In the genomic region with DNA sequence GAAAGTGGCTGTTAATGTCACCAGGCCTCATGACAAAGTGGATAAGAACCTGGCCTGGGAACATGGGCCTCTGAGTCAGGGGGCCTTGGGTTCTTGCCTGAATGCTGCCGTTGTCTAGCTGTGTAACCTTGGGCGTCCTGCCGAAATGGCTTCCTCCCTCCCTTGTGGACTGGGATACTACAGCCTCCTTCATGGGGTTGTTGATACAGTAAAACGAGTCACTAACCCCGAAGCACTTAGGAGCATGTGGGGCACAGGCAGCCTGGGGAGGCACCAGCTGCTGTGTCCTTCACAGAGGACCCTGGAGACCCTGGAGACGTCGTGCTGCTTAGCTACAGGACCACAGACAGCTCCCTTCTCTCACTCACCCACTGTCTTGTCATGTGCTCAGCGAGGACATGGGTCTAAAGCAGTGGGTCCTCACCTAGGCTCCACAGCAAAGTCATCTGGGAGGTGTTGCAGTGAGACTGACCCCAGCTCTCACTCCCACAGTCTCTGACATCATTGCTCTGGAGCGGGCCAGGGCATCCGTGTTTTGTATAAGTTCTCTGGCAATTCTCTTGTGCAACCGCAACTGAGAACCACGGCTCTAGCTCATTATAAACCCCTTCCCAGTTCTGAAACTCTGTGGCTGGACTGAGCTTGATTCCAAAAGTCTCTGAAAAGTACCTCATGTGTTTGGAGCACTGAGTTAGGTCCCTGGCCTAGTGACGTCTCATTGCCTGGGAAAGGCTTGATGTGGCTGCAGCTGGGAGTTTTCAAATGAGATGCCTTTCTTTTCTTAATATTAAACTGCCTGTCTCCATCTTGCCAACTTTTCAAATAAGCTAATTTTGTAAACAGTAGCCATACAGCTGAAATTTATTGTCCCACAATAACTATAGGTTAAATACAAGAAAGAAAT, we compare ENCODE assay signal across 1 cellular context.
TF ChIP-seq lines count a peak whose summit lies in the region.

No MANE protein-coding gene starts in this region.

TF ChIP-seq in HepG2, 621 proteins besides CTCF, POLR2A, EP300 and RAD21 (continued from another document and continues in another):
- TF ChIP-seq, protein P1, sequence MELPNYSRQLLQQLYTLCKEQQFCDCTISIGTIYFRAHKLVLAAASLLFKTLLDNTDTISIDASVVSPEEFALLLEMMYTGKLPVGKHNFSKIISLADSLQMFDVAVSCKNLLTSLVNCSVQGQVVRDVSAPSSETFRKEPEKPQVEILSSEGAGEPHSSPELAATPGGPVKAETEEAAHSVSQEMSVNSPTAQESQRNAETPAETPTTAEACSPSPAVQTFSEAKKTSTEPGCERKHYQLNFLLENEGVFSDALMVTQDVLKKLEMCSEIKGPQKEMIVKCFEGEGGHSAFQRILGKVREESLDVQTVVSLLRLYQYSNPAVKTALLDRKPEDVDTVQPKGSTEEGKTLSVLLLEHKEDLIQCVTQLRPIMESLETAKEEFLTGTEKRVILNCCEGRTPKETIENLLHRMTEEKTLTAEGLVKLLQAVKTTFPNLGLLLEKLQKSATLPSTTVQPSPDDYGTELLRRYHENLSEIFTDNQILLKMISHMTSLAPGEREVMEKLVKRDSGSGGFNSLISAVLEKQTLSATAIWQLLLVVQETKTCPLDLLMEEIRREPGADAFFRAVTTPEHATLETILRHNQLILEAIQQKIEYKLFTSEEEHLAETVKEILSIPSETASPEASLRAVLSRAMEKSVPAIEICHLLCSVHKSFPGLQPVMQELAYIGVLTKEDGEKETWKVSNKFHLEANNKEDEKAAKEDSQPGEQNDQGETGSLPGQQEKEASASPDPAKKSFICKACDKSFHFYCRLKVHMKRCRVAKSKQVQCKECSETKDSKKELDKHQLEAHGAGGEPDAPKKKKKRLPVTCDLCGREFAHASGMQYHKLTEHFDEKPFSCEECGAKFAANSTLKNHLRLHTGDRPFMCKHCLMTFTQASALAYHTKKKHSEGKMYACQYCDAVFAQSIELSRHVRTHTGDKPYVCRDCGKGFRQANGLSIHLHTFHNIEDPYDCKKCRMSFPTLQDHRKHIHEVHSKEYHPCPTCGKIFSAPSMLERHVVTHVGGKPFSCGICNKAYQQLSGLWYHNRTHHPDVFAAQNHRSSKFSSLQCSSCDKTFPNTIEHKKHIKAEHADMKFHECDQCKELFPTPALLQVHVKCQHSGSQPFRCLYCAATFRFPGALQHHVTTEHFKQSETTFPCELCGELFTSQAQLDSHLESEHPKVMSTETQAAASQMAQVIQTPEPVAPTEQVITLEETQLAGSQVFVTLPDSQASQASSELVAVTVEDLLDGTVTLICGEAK (IDR thresholded peaks at IDR 0.05) = no peak
- TF ChIP-seq, protein P1 (CRISPR knock-in tag; IDR thresholded peaks at IDR 0.05) = 0 out of 2 replicates have a peak, but pooled peaks have one; percentile 18
- TF ChIP-seq, protein P2, sequence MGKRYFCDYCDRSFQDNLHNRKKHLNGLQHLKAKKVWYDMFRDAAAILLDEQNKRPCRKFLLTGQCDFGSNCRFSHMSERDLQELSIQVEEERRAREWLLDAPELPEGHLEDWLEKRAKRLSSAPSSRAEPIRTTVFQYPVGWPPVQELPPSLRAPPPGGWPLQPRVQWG (CRISPR knock-in tag; IDR thresholded peaks at IDR 0.05; ENCODE audit: borderline replicate concordance, low read depth) = no peak
- TF ChIP-seq ZMYM2 (CRISPR knock-in tag; IDR thresholded peaks at IDR 0.05) (0 out of 2 replicates have a peak, but pooled peaks have one; percentile 31), SOX5 (CRISPR knock-in tag; IDR thresholded peaks at IDR 0.05; ENCODE audit: borderline replicate concordance) (peak; percentile 10; the same call in 1 of the 2 replicates), ZNF432 (CRISPR knock-in tag; IDR thresholded peaks at IDR 0.05; ENCODE audit: borderline replicate concordance) (no peak), NR2F6 (IDR thresholded peaks at IDR 0.05) (no peak), NR2F6 (CRISPR knock-in tag; IDR thresholded peaks at IDR 0.05) (no peak), PHB2 (IDR thresholded peaks at IDR 0.05; ENCODE audit: partially characterized antibody) (no peak), CEBPB (IDR thresholded peaks at IDR 0.05; ENCODE audit: borderline replicate concordance, low read depth, low read length) (peak; percentile 55; the same call in 1 of the 2 replicates), MYC (CRISPR knock-in tag; IDR thresholded peaks at IDR 0.05; ENCODE audit: borderline replicate concordance) (peak; percentile 53; the same call in 1 of the 2 replicates), ZNF496 (CRISPR knock-in tag; IDR thresholded peaks at IDR 0.05; ENCODE audit: insufficient replicate concordance) (no peak), HDAC1 (CRISPR knock-in tag; IDR thresholded peaks at IDR 0.05) (0 out of 2 replicates have a peak, but pooled peaks have one; percentile 23), ADNP (CRISPR knock-in tag; IDR thresholded peaks at IDR 0.05) (no peak), FOXA3 (CRISPR knock-in tag; IDR thresholded peaks at IDR 0.05) (0 out of 2 replicates have a peak, but pooled peaks have one; percentile 31), ETV5 (CRISPR knock-in tag; IDR thresholded peaks at IDR 0.05; ENCODE audit: borderline replicate concordance) (peak; percentile 9; the same call in 1 of the 2 replicates), ZNF652 (CRISPR knock-in tag; IDR thresholded peaks at IDR 0.05; ENCODE audit: borderline replicate concordance, low read depth) (no peak), ZNF788 (CRISPR knock-in tag; IDR thresholded peaks at IDR 0.05; ENCODE audit: borderline replicate concordance) (no peak), KDM4B (CRISPR knock-in tag; IDR thresholded peaks at IDR 0.05) (0 out of 2 replicates have a peak, but pooled peaks have one; percentile 24), KDM5B (CRISPR knock-in tag; IDR thresholded peaks at IDR 0.05; ENCODE audit: borderline replicate concordance) (peak; percentile 43; the same call in 1 of the 2 replicates)
- TF ChIP-seq, protein P3, sequence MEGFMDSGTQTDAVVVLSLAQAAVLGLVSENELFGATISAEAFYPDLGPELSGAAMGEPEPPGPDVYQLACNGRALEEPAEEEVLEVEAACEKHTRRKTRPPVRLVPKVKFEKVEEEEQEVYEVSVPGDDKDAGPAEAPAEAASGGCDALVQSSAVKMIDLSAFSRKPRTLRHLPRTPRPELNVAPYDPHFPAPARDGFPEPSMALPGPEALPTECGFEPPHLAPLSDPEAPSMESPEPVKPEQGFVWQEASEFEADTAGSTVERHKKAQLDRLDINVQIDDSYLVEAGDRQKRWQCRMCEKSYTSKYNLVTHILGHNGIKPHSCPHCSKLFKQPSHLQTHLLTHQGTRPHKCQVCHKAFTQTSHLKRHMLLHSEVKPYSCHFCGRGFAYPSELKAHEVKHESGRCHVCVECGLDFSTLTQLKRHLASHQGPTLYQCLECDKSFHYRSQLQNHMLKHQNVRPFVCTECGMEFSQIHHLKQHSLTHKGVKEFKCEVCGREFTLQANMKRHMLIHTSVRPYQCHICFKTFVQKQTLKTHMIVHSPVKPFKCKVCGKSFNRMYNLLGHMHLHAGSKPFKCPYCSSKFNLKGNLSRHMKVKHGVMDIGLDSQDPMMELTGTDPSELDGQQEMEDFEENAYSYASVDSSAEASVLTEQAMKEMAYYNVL (CRISPR knock-in tag; IDR thresholded peaks at IDR 0.05; ENCODE audit: borderline replicate concordance) = 0 out of 2 replicates have a peak, but pooled peaks have one; percentile 15
- TF ChIP-seq, protein P4, sequence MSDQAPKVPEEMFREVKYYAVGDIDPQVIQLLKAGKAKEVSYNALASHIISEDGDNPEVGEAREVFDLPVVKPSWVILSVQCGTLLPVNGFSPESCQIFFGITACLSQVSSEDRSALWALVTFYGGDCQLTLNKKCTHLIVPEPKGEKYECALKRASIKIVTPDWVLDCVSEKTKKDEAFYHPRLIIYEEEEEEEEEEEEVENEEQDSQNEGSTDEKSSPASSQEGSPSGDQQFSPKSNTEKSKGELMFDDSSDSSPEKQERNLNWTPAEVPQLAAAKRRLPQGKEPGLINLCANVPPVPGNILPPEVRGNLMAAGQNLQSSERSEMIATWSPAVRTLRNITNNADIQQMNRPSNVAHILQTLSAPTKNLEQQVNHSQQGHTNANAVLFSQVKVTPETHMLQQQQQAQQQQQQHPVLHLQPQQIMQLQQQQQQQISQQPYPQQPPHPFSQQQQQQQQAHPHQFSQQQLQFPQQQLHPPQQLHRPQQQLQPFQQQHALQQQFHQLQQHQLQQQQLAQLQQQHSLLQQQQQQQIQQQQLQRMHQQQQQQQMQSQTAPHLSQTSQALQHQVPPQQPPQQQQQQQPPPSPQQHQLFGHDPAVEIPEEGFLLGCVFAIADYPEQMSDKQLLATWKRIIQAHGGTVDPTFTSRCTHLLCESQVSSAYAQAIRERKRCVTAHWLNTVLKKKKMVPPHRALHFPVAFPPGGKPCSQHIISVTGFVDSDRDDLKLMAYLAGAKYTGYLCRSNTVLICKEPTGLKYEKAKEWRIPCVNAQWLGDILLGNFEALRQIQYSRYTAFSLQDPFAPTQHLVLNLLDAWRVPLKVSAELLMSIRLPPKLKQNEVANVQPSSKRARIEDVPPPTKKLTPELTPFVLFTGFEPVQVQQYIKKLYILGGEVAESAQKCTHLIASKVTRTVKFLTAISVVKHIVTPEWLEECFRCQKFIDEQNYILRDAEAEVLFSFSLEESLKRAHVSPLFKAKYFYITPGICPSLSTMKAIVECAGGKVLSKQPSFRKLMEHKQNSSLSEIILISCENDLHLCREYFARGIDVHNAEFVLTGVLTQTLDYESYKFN (CRISPR knock-in tag; conservative IDR thresholded peaks at IDR 0.05) = 0 out of 2 replicates have a peak, but pooled peaks have one; percentile 24
- TF ChIP-seq, protein P5, sequence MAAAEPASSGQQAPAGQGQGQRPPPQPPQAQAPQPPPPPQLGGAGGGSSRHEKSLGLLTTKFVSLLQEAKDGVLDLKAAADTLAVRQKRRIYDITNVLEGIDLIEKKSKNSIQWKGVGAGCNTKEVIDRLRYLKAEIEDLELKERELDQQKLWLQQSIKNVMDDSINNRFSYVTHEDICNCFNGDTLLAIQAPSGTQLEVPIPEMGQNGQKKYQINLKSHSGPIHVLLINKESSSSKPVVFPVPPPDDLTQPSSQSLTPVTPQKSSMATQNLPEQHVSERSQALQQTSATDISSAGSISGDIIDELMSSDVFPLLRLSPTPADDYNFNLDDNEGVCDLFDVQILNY (CRISPR knock-in tag; conservative IDR thresholded peaks at IDR 0.05) = no peak
- TF ChIP-seq, protein P6, sequence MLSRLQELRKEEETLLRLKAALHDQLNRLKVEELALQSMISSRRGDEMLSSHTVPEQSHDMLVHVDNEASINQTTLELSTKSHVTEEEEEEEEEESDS (CRISPR knock-in tag; IDR thresholded peaks at IDR 0.05; ENCODE audit: borderline replicate concordance) = no peak
- TF ChIP-seq, protein P7, sequence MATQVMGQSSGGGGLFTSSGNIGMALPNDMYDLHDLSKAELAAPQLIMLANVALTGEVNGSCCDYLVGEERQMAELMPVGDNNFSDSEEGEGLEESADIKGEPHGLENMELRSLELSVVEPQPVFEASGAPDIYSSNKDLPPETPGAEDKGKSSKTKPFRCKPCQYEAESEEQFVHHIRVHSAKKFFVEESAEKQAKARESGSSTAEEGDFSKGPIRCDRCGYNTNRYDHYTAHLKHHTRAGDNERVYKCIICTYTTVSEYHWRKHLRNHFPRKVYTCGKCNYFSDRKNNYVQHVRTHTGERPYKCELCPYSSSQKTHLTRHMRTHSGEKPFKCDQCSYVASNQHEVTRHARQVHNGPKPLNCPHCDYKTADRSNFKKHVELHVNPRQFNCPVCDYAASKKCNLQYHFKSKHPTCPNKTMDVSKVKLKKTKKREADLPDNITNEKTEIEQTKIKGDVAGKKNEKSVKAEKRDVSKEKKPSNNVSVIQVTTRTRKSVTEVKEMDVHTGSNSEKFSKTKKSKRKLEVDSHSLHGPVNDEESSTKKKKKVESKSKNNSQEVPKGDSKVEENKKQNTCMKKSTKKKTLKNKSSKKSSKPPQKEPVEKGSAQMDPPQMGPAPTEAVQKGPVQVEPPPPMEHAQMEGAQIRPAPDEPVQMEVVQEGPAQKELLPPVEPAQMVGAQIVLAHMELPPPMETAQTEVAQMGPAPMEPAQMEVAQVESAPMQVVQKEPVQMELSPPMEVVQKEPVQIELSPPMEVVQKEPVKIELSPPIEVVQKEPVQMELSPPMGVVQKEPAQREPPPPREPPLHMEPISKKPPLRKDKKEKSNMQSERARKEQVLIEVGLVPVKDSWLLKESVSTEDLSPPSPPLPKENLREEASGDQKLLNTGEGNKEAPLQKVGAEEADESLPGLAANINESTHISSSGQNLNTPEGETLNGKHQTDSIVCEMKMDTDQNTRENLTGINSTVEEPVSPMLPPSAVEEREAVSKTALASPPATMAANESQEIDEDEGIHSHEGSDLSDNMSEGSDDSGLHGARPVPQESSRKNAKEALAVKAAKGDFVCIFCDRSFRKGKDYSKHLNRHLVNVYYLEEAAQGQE (IDR thresholded peaks at IDR 0.05; ENCODE audit: borderline replicate concordance in 1 of 2, low read depth in 1 of 2, low read length in 2 of 2) = peak; percentile 81 to 93
